ENCODE assay signal across 8 cellular contexts in genomic region chr1:12478612-12478985, GRCh38.
DNase-seq lines count a peak whose midpoint lies in the region; ATAC-seq, FAIRE-seq and TF ChIP-seq lines count a peak whose summit lies in the region.

No MANE protein-coding gene starts in this region.

- H3K4me3 Mint-ChIP-seq in activated T-cell treated with anti-CD3 and anti-CD28 coated beads, Interleukin-2, amount 50 U/mL, for 4 hours: peak overlapping the region; percentile 16
- H3K4me3 Mint-ChIP-seq in stimulated activated naive CD8-positive, alpha-beta T cell treated with anti-CD3 and anti-CD28 coated beads, Interleukin-15, amount 100 ng/mL, for 72 hours: peak overlapping the region; percentile 53 to 83

- H3K36me3 ChIP-seq in Loucy (ENCODE audit: insufficient read depth, low read length) (no peaks in the 10 kb centered on the region), hepatocyte (replicated peaks; ENCODE audit: insufficient read depth, low read depth) (no peaks in the 10 kb centered on the region)

- peaks cover 86% of the 10 kb centered on the region for H3K4me1 Mint-ChIP-seq in activated T-cell treated with anti-CD3 and anti-CD28 coated beads, Interleukin-2, amount 50 U/mL, for 4 hours (ENCODE audit: low read depth)
- H3K4me1 Mint-ChIP-seq in stimulated activated naive CD8-positive, alpha-beta T cell treated with anti-CD3 and anti-CD28 coated beads, Interleukin-15, amount 100 ng/mL, for 72 hours: peaks cover 88% of the 10 kb centered on the region

- WGBS in hepatocyte (ENCODE audit: low lambda C conversion rate, missing lambda C conversion rate): 28% methylated on average over 11 of the region's 11 CpGs

- H3K27me3 ChIP-seq in Loucy (ENCODE audit: insufficient read depth, low read length, poor library complexity, severe bottlenecking) (no peaks in the 10 kb centered on the region), hepatocyte (no peaks in the 10 kb centered on the region)

- no peaks in the 10 kb centered on the region for H3K9me3 ChIP-seq in Loucy (ENCODE audit: insufficient read depth, low read depth, low read length)
- H3K9me3 ChIP-seq in hepatocyte (ENCODE audit: low read depth): no peaks in the 10 kb centered on the region

- H3K4me2 ChIP-seq in Loucy (ENCODE audit: low read depth, low read length, poor library complexity, severe bottlenecking): peak overlapping the region; percentile 65
- peak overlapping the region; percentile 55 for H3K4me2 ChIP-seq in hepatocyte

- peak; percentile 28 to 33 for ATAC-seq in activated T-cell treated with anti-CD3 and anti-CD28 coated beads, Interleukin-2, amount 50 U/mL, for 4 hours
- ATAC-seq in stimulated activated naive CD8-positive, alpha-beta T cell treated with anti-CD3 and anti-CD28 coated beads, Interleukin-15, amount 100 ng/mL, for 72 hours: peak; percentile 63

- no peaks in the 10 kb centered on the region for H3K27me3 Mint-ChIP-seq in activated T-cell treated with anti-CD3 and anti-CD28 coated beads, Interleukin-2, amount 50 U/mL, for 4 hours (ENCODE audit: low read depth)
- H3K27me3 Mint-ChIP-seq in stimulated activated naive CD8-positive, alpha-beta T cell treated with anti-CD3 and anti-CD28 coated beads, Interleukin-15, amount 100 ng/mL, for 72 hours: no peaks in the 10 kb centered on the region

- peak overlapping the region; percentile 49 for H3K4me3 ChIP-seq in Loucy (ENCODE audit: low read length, poor library complexity, severe bottlenecking)
- H3K4me3 ChIP-seq in hepatocyte: no peak overlapping the region

- no peak for FAIRE-seq in RCC 7860 (lab: Jason Lieb, UNC)

- H3K4me1 ChIP-seq in Loucy (ENCODE audit: insufficient read depth, low read length, poor library complexity, severe bottlenecking) (peaks cover 84% of the 10 kb centered on the region), hepatocyte (ENCODE audit: insufficient read depth) (peaks cover 78% of the 10 kb centered on the region)

- no peaks in the 10 kb centered on the region for H4K20me1 ChIP-seq in Loucy (ENCODE audit: insufficient read depth, low read length, poor library complexity, severe bottlenecking)
- no peaks in the 10 kb centered on the region for H4K20me1 ChIP-seq in hepatocyte (ENCODE audit: insufficient read depth, poor library complexity, severe bottlenecking)

- TF ChIP-seq CTCF in Loucy (conservative IDR thresholded peaks at IDR 0.05; ENCODE audit: low read length) (no peak), hepatocyte (IDR thresholded peaks at IDR 0.05; ENCODE audit: poor library complexity) (no peak)

- H3K9me2 ChIP-seq in Loucy (replicated peaks; ENCODE audit: low read depth, low read length) (no peaks in the 10 kb centered on the region), hepatocyte (replicated peaks; ENCODE audit: insufficient read depth) (no peaks in the 10 kb centered on the region)

- H2AFZ ChIP-seq in Loucy (ENCODE audit: low read length) (no peak overlapping the region; the same call in 1 of the 2 replicates), hepatocyte (no peak overlapping the region)

- peak overlapping the region; percentile 90 to 95 for H3K27ac Mint-ChIP-seq in stimulated activated naive CD8-positive, alpha-beta T cell treated with anti-CD3 and anti-CD28 coated beads, Interleukin-15, amount 100 ng/mL, for 72 hours

- peak overlapping the region; percentile 71 for H3K9ac ChIP-seq in Loucy (ENCODE audit: low read depth, low read length, poor library complexity, severe bottlenecking)

- H3K9me3 Mint-ChIP-seq in activated T-cell treated with anti-CD3 and anti-CD28 coated beads, Interleukin-2, amount 50 U/mL, for 4 hours: no peaks in the 10 kb centered on the region
- no peaks in the 10 kb centered on the region for H3K9me3 Mint-ChIP-seq in stimulated activated naive CD8-positive, alpha-beta T cell treated with anti-CD3 and anti-CD28 coated beads, Interleukin-15, amount 100 ng/mL, for 72 hours

- H3K36me3 Mint-ChIP-seq in activated T-cell treated with anti-CD3 and anti-CD28 coated beads, Interleukin-2, amount 50 U/mL, for 4 hours (ENCODE audit: insufficient read depth): peaks cover 6% of the 10 kb centered on the region

- DNase-seq in activated T-cell treated with anti-CD3 and anti-CD28 coated beads, Interleukin-2, amount 50 U/mL, for 4 hours: peak; percentile 12
- no peak for DNase-seq in hepatocyte (ENCODE audit: low spot score)
- DNase-seq in stimulated activated naive CD8-positive, alpha-beta T cell treated with anti-CD3 and anti-CD28 coated beads, Interleukin-15, amount 100 ng/mL, for 72 hours: peak; percentile 22 to 33
- DNase-seq in T1000 (lab: John Stamatoyannopoulos, UW): no peak
- no peak for DNase-seq in RCC 7860 (ENCODE audit: low spot score)
- no peak for DNase-seq in NCI-H2196 (lab: John Stamatoyannopoulos, UW; ENCODE audit: unreplicated experiment)
- no peak for DNase-seq in NCI-H748 treated with DMSO at 0.1 percent for 48 hours (lab: John Stamatoyannopoulos, UW)

- H3K79me2 ChIP-seq in Loucy (ENCODE audit: insufficient read depth, low read length) (no peaks in the 10 kb centered on the region), hepatocyte (no peaks in the 10 kb centered on the region)

- peaks cover 11% of the 10 kb centered on the region for H3F3A ChIP-seq in Loucy (ENCODE audit: low read depth)

- peak overlapping the region; percentile 89 for H3K27ac ChIP-seq in hepatocyte

Comparison
In these comparisons a context has a peak if more than half of its experiments do, and no peak if none do; other contexts are left out.
1. DNase-seq: peak in activated T-cell treated with anti-CD3 and anti-CD28 coated beads, Interleukin-2, amount 50 U/mL, for 4 hours (single experiment) and stimulated activated naive CD8-positive, alpha-beta T cell treated with anti-CD3 and anti-CD28 coated beads, Interleukin-15, amount 100 ng/mL, for 72 hours (2 of 2); none in hepatocyte (single experiment), T1000 (single experiment), RCC 7860 (single experiment), NCI-H2196 (single experiment) and NCI-H748 treated with DMSO at 0.1 percent for 48 hours (single experiment).